In genomic region chr1:45302505-45303331, GRCh38 we compare ENCODE assay signal across 8 cellular contexts. TPM values are rescaled to one million over a fixed set of nuclear protein-coding genes. Genes with fewer than 3 reads are reported as not detected.
DNase-seq lines count a peak whose midpoint lies in the region; ATAC-seq and TF ChIP-seq lines count a peak whose summit lies in the region.

No MANE protein-coding gene starts in this region.

- peak overlapping the region; percentile 82 for H3K4me2 ChIP-seq in Loucy (ENCODE audit: low read depth, low read length, poor library complexity, severe bottlenecking)

- ATAC-seq in naive B cell (ENCODE audit: low read depth in 2 of 2), result no peak

- no peaks in the 10 kb centered on the region for H3K36me3 Mint-ChIP-seq in naive B cell

- peaks cover 32% of the 10 kb centered on the region for H3K4me1 ChIP-seq in Loucy (ENCODE audit: insufficient read depth, low read length, poor library complexity, severe bottlenecking)

- H3K27ac ChIP-seq in AG04450 (ENCODE audit: low read depth, low read length), result peak overlapping the region; percentile 86
- peak overlapping the region; percentile 72 to 87 for H3K27ac ChIP-seq in coronary artery

- POLR2A ChIA-PET in AG04450 (lab: Yijun Ruan, JAX), result interaction anchor here (0.6 to 2.0 kb wide), 19 partner anchors 30 to 1707 kb away, joined by 3 to 38 read pairs (median 5); partner anchors contain the start of genes CCDC163, HECTD3, MMACHC and MUTYH

- no peak for DNase-seq in AG04450 (ENCODE audit: low read depth, low spot score)
- no peak for DNase-seq in coronary artery (ENCODE audit: low spot score)
- no peak for DNase-seq in naive B cell
- DNase-seq in stimulated activated naive CD4-positive, alpha-beta T cell (lab: John Stamatoyannopoulos, UW), result no peak
- DNase-seq in CD1c-positive myeloid dendritic cell (ENCODE audit: extremely low spot score), result no peak
- no peak for DNase-seq in iPS-NIHi11 (ENCODE audit: low spot score)
- no peak for DNase-seq in DMS 273 treated with DMSO at 0.1 percent for 48 hours (lab: John Stamatoyannopoulos, UW)

- H2AFZ ChIP-seq in Loucy (ENCODE audit: low read length), result peak overlapping the region; percentile 96

- peak overlapping the region in 5 of 6 donors; percentile 94 to 99 (median 98) for H3K27ac Mint-ChIP-seq in naive B cell

- peaks cover 18 to 49% (median 38%) of the 10 kb centered on the region in 3 donors for H3K4me1 Mint-ChIP-seq in naive B cell

- H3K36me3 ChIP-seq in Loucy (ENCODE audit: insufficient read depth, low read length), result no peaks in the 10 kb centered on the region

- H3F3A ChIP-seq in Loucy (ENCODE audit: low read depth), result no peaks in the 10 kb centered on the region; the same call in 1 of the 2 replicates

- no peaks in the 10 kb centered on the region for H3K9me3 Mint-ChIP-seq in naive B cell

- no peak for TF ChIP-seq CTCF in AG04450 (IDR thresholded peaks at IDR 0.05; ENCODE audit: low read depth, low read length)
- no peak for TF ChIP-seq CTCF in Loucy (conservative IDR thresholded peaks at IDR 0.05; ENCODE audit: low read length)
- no peak for TF ChIP-seq CTCF in coronary artery (IDR thresholded peaks at IDR 0.05)

- H3K79me2 ChIP-seq in Loucy (ENCODE audit: insufficient read depth, low read length), result peaks cover 7% of the 10 kb centered on the region; the same call in 1 of the 2 replicates

- H3K27me3 ChIP-seq in AG04450 (ENCODE audit: control insufficient read depth, insufficient read depth, low read length) (no peaks in the 10 kb centered on the region), Loucy (ENCODE audit: insufficient read depth, low read length, poor library complexity, severe bottlenecking) (no peaks in the 10 kb centered on the region)

- H3K4me3 Mint-ChIP-seq in naive B cell, result peak overlapping the region; percentile 89 to 98 (median 96)

- no peaks in the 10 kb centered on the region for H3K27me3 Mint-ChIP-seq in naive B cell

- peak overlapping the region; percentile 86 for H3K9ac ChIP-seq in Loucy (ENCODE audit: low read depth, low read length, poor library complexity, severe bottlenecking)

- peak overlapping the region; percentile 61 for H3K4me3 ChIP-seq in AG04450 (ENCODE audit: low read depth, low read length)
- peak overlapping the region; percentile 89 for H3K4me3 ChIP-seq in Loucy (ENCODE audit: low read length, poor library complexity, severe bottlenecking)
- peak overlapping the region; percentile 90 for H3K4me3 ChIP-seq in coronary artery

- H3K9me3 ChIP-seq in AG04450 (ENCODE audit: control insufficient read depth, insufficient read depth, low read length) (no peaks in the 10 kb centered on the region; the same call in 1 of the 2 replicates), Loucy (ENCODE audit: insufficient read depth, low read depth, low read length) (no peaks in the 10 kb centered on the region)

- H4K20me1 ChIP-seq in Loucy (ENCODE audit: insufficient read depth, low read length, poor library complexity, severe bottlenecking), result no peaks in the 10 kb centered on the region

- no peaks in the 10 kb centered on the region for H3K9me2 ChIP-seq in Loucy (replicated peaks; ENCODE audit: low read depth, low read length)

- CTCF ChIA-PET in AG04450 (lab: Charles Lee), result interaction anchor here (0.6 to 13.9 kb wide), 58 partner anchors 10 to 1504 kb away, joined by 3 to 616 read pairs (median 4); partner anchors contain the start of genes AKR1A1, EIF2B3, HECTD3 and HPDL

RNA-seq across cellular contexts. Expression of gene HPDL, which starts 24.0 kb away (rescaled TPM):
- polyA plus RNA-seq in AG04450 (2011; rRNA removed) (0.22 and 0.50 TPM in 2 replicates), naive B cell (ENCODE audit: low read depth in 6 of 6) (under 1 TPM in 5 of 6 donors, not detected in 1; 0.31 to 0.86 (median 0.74) TPM)
- polyA minus RNA-seq in AG04450 (2011; rRNA and poly(A)+ RNA removed), result 0.28 TPM in 1 of 2 replicates, not detected in the other

RNA-seq across cellular contexts. Expression of gene TOE1, which starts 37.3 kb away (rescaled TPM):
- polyA plus RNA-seq in AG04450 (2011; rRNA removed), result 8.1 and 10.1 TPM in 2 replicates
- 11.4 and 11.5 TPM in 2 replicates for polyA minus RNA-seq in AG04450 (2011; rRNA and poly(A)+ RNA removed)
- polyA plus RNA-seq in naive B cell (ENCODE audit: low read depth in 6 of 6), result 10 to 100 TPM; 15.5 to 27.8 (median 20.3) TPM

RNA-seq across cellular contexts. Expression of gene MUTYH, which starts 37.5 kb away (rescaled TPM):
- polyA plus RNA-seq in AG04450 (2011; rRNA removed) (5.8 and 6.2 TPM in 2 replicates), naive B cell (ENCODE audit: low read depth in 6 of 6) (10 to 100 TPM; 10.4 to 25.3 (median 18.7) TPM)
- polyA minus RNA-seq in AG04450 (2011; rRNA and poly(A)+ RNA removed), result 8.1 and 9.9 TPM in 2 replicates
